In the genomic region with DNA sequence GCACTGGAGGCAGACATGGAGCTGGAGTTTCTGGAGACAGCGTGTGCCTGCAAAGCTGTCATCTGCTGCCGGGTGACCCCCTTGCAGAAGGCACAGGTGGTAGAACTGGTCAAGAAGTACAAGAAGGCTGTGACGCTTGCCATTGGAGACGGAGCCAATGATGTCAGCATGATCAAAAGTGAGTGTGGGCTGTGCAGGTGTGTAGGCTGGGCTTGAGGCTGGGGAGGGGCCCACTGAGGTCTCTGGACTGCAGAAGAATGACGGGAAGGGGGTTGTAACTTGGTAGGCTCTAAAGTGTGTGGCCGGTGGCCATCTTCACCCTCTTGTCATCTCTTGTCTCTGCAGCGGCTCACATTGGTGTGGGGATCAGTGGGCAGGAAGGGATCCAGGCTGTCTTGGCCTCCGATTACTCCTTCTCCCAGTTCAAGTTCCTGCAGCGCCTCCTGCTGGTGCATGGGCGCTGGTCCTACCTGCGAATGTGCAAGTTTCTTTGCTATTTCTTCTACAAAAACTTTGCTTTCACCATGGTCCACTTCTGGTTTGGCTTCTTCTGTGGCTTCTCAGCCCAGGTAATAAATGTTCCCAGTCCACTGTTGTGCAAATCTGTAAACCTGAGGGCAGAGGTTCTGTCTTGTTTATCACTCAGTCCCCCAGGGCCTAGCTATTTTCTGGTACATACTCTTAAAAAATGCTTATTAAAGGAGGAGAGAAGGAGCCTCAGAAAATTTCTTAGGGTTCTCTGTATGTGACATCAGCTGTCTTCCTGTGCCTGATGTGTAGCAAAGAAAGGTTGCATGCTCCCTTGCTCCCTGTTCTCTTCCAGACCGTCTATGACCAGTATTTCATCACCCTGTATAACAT, we compare ENCODE assay signal across 8 cellular contexts. TPM values are rescaled to one million over a fixed set of nuclear protein-coding genes. Genes with fewer than 3 reads are reported as not detected.
DNase-seq lines count a peak whose midpoint lies in the region; TF ChIP-seq lines count a peak whose summit lies in the region.

No MANE protein-coding gene starts in this region.

- no peak overlapping the region for H2AFZ ChIP-seq in neuronal stem cell (ENCODE audit: low read length)

- H3K9me3 ChIP-seq in left ventricle myocardium inferior (replicated peaks) (no peaks in the 10 kb centered on the region), uterus (no peaks in the 10 kb centered on the region), neuronal stem cell (replicated peaks in 1 of 2; ENCODE audit: control insufficient read depth in 2 of 2, insufficient read depth in 1 of 2, low read depth in 1 of 2, low read length in 2 of 2) (peaks cover 0 to 2% of the 10 kb centered on the region in 2 donors)

- TF ChIP-seq POLR2A in uterus (IDR thresholded peaks at IDR 0.05), result no peak

- no peak overlapping the region for H3K4ac ChIP-seq in neuronal stem cell (ENCODE audit: low read length)

- H2BK12ac ChIP-seq in neuronal stem cell (ENCODE audit: low read length), result no peak overlapping the region

- H3K27me3 ChIP-seq in left ventricle myocardium inferior (ENCODE audit: low read depth) (no peaks in the 10 kb centered on the region), uterus (no peaks in the 10 kb centered on the region), neuronal stem cell (ENCODE audit: control insufficient read depth in 3 of 3, insufficient read depth in 3 of 3, low read depth in 1 of 3, low read length in 3 of 3) (no peaks in the 10 kb centered on the region)

- peaks cover 15% of the 10 kb centered on the region for H3K4me1 ChIP-seq in left ventricle myocardium inferior
- no peaks in the 10 kb centered on the region for H3K4me1 ChIP-seq in uterus
- no peaks in the 10 kb centered on the region for H3K4me1 ChIP-seq in neuronal stem cell (ENCODE audit: control insufficient read depth in 2 of 2, insufficient read depth in 1 of 2, low read depth in 1 of 2, low read length in 2 of 2)

- H3K79me1 ChIP-seq in neuronal stem cell (ENCODE audit: low read depth, low read length), result peaks cover 2% of the 10 kb centered on the region

- H3K23ac ChIP-seq in neuronal stem cell (ENCODE audit: low read depth, low read length, poor library complexity), result no peak overlapping the region

- H3K27ac ChIP-seq in left ventricle myocardium inferior (replicated peaks), result no peak overlapping the region
- H3K27ac ChIP-seq in uterus, result no peak overlapping the region
- no peak overlapping the region for H3K27ac ChIP-seq in neuronal stem cell (replicated peaks; ENCODE audit: low read length)

- H3K4me2 ChIP-seq in neuronal stem cell (ENCODE audit: insufficient read depth, low read length, poor library complexity, severe bottlenecking), result no peak overlapping the region

- no peak overlapping the region for H3K14ac ChIP-seq in neuronal stem cell (ENCODE audit: low read length)

- no peak overlapping the region for H2BK120ac ChIP-seq in neuronal stem cell (ENCODE audit: low read depth, low read length)

- H2BK15ac ChIP-seq in neuronal stem cell (ENCODE audit: low read length), result no peak overlapping the region

- H3K4me3 ChIP-seq in left ventricle myocardium inferior (no peak overlapping the region), uterus (no peak overlapping the region), neuronal stem cell (ENCODE audit: low read length in 2 of 2) (no peak overlapping the region)

- DNase-seq in RPMI8226 (peak; percentile 82), left ventricle myocardium inferior (no peak), DMS79 (lab: John Stamatoyannopoulos, UW) (no peak), uterus (no peak), neuronal stem cell (ENCODE audit: low spot score) (no peak)
- peak; percentile 92 for DNase-seq in activated effector memory CD4-positive, alpha-beta T cell treated with anti-CD3 and anti-CD28 coated beads, Interleukin-2, amount 50 U/mL, for 16 hours
- DNase-seq in stimulated activated CD4-positive, alpha-beta T cell treated with anti-CD3 and anti-CD28 coated beads, Interleukin-4, amount 100 ng/mL, for 48 hours (ENCODE audit: low read depth in 2 of 2), result peak; percentile 72 to 74

- no peak overlapping the region for H3K18ac ChIP-seq in neuronal stem cell (ENCODE audit: low read length)

- H4K91ac ChIP-seq in neuronal stem cell (ENCODE audit: low read depth, low read length, poor library complexity), result no peak overlapping the region

- intact Hi-C loops in left ventricle myocardium inferior (cut with micrococcal nuclease) (no loop called here), uterus (cut with DNase I; ENCODE audit: low total_unique reads) (no loop called here)

- H3K9ac ChIP-seq in neuronal stem cell (ENCODE audit: low read depth, low read length, poor library complexity), result no peak overlapping the region

- TF ChIP-seq CTCF in GM12873 (IDR thresholded peaks at IDR 0.05; ENCODE audit: insufficient read depth, low read depth, low read length, missing control alignments) (peak; percentile 84), left ventricle myocardium inferior (IDR thresholded peaks at IDR 0.05; ENCODE audit: borderline replicate concordance) (peak; percentile 54), uterus (IDR thresholded peaks at IDR 0.05) (peak in 2 of 4 experiments; percentile 15 to 44)

- WGBS in neuronal stem cell (ENCODE audit: extremely low coverage in 2 of 2, insufficient read length in 2 of 2, insufficient replicate concordance in 1 of 2), 2 donors, result no CpG with 5 or more reads among the region's 12 CpGs

- H4K8ac ChIP-seq in neuronal stem cell (ENCODE audit: low read depth, low read length), result no peak overlapping the region

- no peak overlapping the region for H2BK5ac ChIP-seq in neuronal stem cell (ENCODE audit: low read length)

- H3K36me3 ChIP-seq in left ventricle myocardium inferior, result peaks cover 91% of the 10 kb centered on the region
- no peaks in the 10 kb centered on the region for H3K36me3 ChIP-seq in uterus
- H3K36me3 ChIP-seq in neuronal stem cell (replicated peaks in 1 of 2; ENCODE audit: control insufficient read depth in 2 of 2, insufficient read depth in 2 of 2, low read length in 2 of 2), result peaks cover 78 to 92% of the 10 kb centered on the region in 2 donors

- no peak overlapping the region for H2AK5ac ChIP-seq in neuronal stem cell (ENCODE audit: low read depth, low read length)

RNA-seq across cellular contexts. Expression of a gene that starts 19.9 kb away (rescaled TPM):
- 11.8 TPM for total RNA-seq in left ventricle myocardium inferior
- total RNA-seq in uterus, result 100 to 1,000 TPM in 2 of 4 donors, 10 to 100 TPM in 2; 75.9 to 150 (median 102) TPM
- polyA plus RNA-seq in neuronal stem cell (2013, experiment 1 of 2), result 23.7 TPM
- 22.1 TPM for polyA plus RNA-seq in neuronal stem cell (2013, experiment 2 of 2)

RNA-seq across cellular contexts. Expression of a gene that starts 24.3 kb away (rescaled TPM):
- total RNA-seq in left ventricle myocardium inferior, result 0.16 TPM
- total RNA-seq in uterus, result not detected
- polyA plus RNA-seq in neuronal stem cell (2013, experiment 1 of 2), result not detected
- polyA plus RNA-seq in neuronal stem cell (2013, experiment 2 of 2), result not detected

RNA-seq across cellular contexts. Expression of a gene that starts 59.9 kb away (rescaled TPM):
- 10.5 TPM for total RNA-seq in left ventricle myocardium inferior
- 10 to 100 TPM in 3 of 4 donors, 1 to 10 TPM in 1; 9.7 to 28.2 (median 17.1) TPM for total RNA-seq in uterus
- polyA plus RNA-seq in neuronal stem cell (2013, experiment 1 of 2), result 0.08 TPM
- polyA plus RNA-seq in neuronal stem cell (2013, experiment 2 of 2), result 0.10 TPM

Comparison
In these comparisons a context has a peak if more than half of its experiments do, and no peak if none do; other contexts are left out.
1. DNase-seq: peak in RPMI8226 (single experiment), activated effector memory CD4-positive, alpha-beta T cell treated with anti-CD3 and anti-CD28 coated beads, Interleukin-2, amount 50 U/mL, for 16 hours (single experiment) and stimulated activated CD4-positive, alpha-beta T cell treated with anti-CD3 and anti-CD28 coated beads, Interleukin-4, amount 100 ng/mL, for 48 hours (2 of 2); none in left ventricle myocardium inferior (single experiment), DMS79 (single experiment), uterus (0 of 2) and neuronal stem cell (single experiment).